22 cellular contexts compared by ENCODE assay signal in the genomic region with DNA sequence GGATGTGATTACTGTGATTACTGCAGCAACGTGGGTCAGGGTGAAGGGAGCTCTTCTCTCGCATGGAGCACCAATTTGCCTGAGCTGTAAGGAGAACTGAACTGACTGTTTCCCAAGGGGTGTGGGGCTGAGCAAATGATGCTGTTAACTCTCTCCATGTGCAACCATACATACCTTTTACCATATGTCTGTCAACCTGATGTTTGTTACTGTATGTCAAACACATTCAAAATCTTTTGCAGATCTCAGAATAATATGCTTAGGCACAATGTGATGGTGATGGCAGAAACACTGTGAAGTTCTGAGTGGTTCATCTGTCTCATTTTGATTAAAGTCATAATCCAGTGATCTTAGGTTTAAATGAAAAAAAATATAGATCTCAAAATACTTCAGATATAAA.
"Had no signal": no experiment of that assay in that cellular context is flagged by ENCODE, and none has a peak within 500 bp of the region (broad histone marks: within the 10 kb centered on the region; RNA-seq: fewer than 3 reads in every experiment).

No MANE protein-coding gene starts in this region.

- H3K4me1 ChIP-seq: Peyer's patch, SJSA1 had no signal

- ATAC-seq: activated CD4-positive, alpha-beta T cell treated with anti-CD3 and anti-CD28 coated beads for 36 hours; activated CD8-positive, alpha-beta memory T cell treated with anti-CD3 and anti-CD28 coated beads, Interleukin-2, amount 10 ng/mL, durations not matched to agents 7 days and 5 days; activated naive CD8-positive, alpha-beta T cell treated with anti-CD3 and anti-CD28 coated beads, Interleukin-2, amount 50 U/mL, for 24 hours; K562; PC-3 had no signal

- H3K36me3 ChIP-seq: Peyer's patch, SJSA1 had no signal

- H3K9ac ChIP-seq: SK-N-SH had no signal

- H3K27ac ChIP-seq: Peyer's patch, SJSA1 had no signal

- DNase-seq: activated CD4-positive, alpha-beta memory T cell treated with anti-CD3 and anti-CD28 coated beads, Interleukin-2, amount 10 ng/mL, durations not matched to agents 7 days and 5 days; activated CD4-positive, alpha-beta T cell treated with anti-CD3 and anti-CD28 coated beads for 36 hours; activated CD8-positive, alpha-beta memory T cell treated with anti-CD3 and anti-CD28 coated beads for 24 hours; activated CD8-positive, alpha-beta memory T cell treated with anti-CD3 and anti-CD28 coated beads, Interleukin-2, amount 10 ng/mL, durations not matched to agents 7 days and 5 days; activated CD8-positive, alpha-beta memory T cell treated with anti-CD3 and anti-CD28 coated beads, Interleukin-2, amount 50 U/mL, for 48 hours; activated effector memory CD4-positive, alpha-beta T cell treated with Interleukin-2 at 50 U/mL for 16 hours; activated naive CD4-positive, alpha-beta T cell treated with anti-CD3 and anti-CD28 coated beads, Interleukin-2, amount 10 ng/mL, durations not matched to agents 7 days and 5 days; activated naive CD8-positive, alpha-beta T cell treated with anti-CD3 and anti-CD28 coated beads, Interleukin-2, amount 50 U/mL, for 24 hours; activated T-cell treated with anti-CD3 and anti-CD28 coated beads, Interleukin-2, amount 50 U/mL, for 48 hours; anterior cingulate cortex; caudate nucleus; cerebellar nuclear complex; NCI-H2029; NCI-H526 treated with DMSO at 0.1 percent for 48 hours; NK-92 treated with Interleukin-12 subunit alpha and Interleukin-12 subunit beta, amount 100 ng/mL, for 24 hours; PC-3; Peyer's patch; RPMI8226; SHP77 treated with DMSO at 0.1 percent for 48 hours; SK-N-SH had no signal

- H3K27me3 ChIP-seq: Peyer's patch, SJSA1 had no signal

- H3K9me3 ChIP-seq: Peyer's patch, SJSA1, SK-N-SH had no signal

- H3K4me2 ChIP-seq: SK-N-SH had no signal

- H3K4me3 ChIP-seq: K562, Peyer's patch, SJSA1 had no signal
